Comparison of ENCODE assay signal across 13 cellular contexts in the genomic region with DNA sequence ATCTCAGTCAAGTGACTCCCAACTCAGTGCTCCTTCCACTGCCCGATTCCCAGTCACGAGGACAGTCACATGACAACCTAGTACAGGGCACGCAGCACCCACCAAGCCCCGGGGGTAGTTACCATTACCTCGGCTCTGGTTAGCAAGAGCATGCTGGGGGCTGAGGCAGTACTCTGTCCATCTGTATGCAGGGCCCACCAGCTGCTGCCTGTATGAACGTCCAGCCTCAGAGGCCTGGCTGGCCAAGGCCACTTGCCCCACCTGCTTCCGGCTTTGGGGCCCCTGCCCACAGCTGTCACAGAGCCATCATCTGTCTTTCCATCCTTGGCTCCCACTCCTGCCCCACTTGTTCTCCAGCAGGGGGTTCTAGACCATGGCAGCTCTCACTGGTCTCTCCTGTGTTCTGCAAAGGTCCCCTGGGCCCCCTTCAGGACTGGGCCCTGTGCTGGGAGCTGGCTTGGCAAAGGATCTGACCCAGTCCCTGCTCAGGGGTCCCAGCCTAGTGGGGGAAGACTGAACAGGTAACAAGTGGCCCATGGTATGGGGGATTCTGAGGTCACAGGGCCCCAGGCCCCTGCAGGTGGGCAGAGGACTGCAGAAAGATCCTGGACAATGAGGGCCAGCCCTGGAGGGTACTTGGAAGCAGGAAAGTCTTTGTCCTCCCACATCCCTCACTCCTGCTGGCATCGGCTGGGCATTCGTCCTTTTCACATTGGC. TPM values are rescaled to one million over a fixed set of nuclear protein-coding genes. Genes with fewer than 3 reads are reported as not detected.
DNase-seq lines count a peak whose midpoint lies in the region; ATAC-seq and TF ChIP-seq lines count a peak whose summit lies in the region.
"Had no signal": no experiment of that assay in that cellular context is flagged by ENCODE, and none has a peak within 500 bp of the region (broad histone marks: within the 10 kb centered on the region; RNA-seq: fewer than 3 reads in every experiment).

No MANE protein-coding gene starts in this region.

- POLR2A ChIA-PET in WTC11 (lab: Charles Lee), result interaction anchor here (1.4 kb wide), 1 partner anchor 10 kb away, joined by 4 read pairs; no protein-coding TSS in a partner anchor

- H3K4me1 Mint-ChIP-seq in WTC11, result peaks cover 14% of the 10 kb centered on the region

- H3K4me1 ChIP-seq in DOHH2 (ENCODE audit: control insufficient read depth, low read length), result peaks cover 24% of the 10 kb centered on the region
- H3K4me1 ChIP-seq in GM23248 (ENCODE audit: insufficient read depth), result peaks cover 12% of the 10 kb centered on the region
- H3K4me1 ChIP-seq in muscle layer of colon (ENCODE audit: insufficient read depth, low read length), result peaks cover 18% of the 10 kb centered on the region
- H3K4me1 ChIP-seq in esophagus squamous epithelium, result peaks cover 29 to 65% (median 40%) of the 10 kb centered on the region in 3 donors

- peaks cover 41% of the 10 kb centered on the region for H3K79me2 ChIP-seq in DOHH2 (ENCODE audit: control insufficient read depth, low read length)
- peaks cover 32% of the 10 kb centered on the region for H3K79me2 ChIP-seq in GM23248 (ENCODE audit: insufficient read depth)

- ATAC-seq in WTC11, result no peak

- peak; percentile 47 for TF ChIP-seq CTCF in DOHH2 (IDR thresholded peaks at IDR 0.05; ENCODE audit: low read depth, low read length, poor library complexity, severe bottlenecking)
- TF ChIP-seq CTCF in WTC11 (IDR thresholded peaks at IDR 0.05), result no peak
- no peak for TF ChIP-seq CTCF in esophagus squamous epithelium (IDR thresholded peaks at IDR 0.05)

- no peaks in the 10 kb centered on the region for H3K27me3 Mint-ChIP-seq in WTC11 (ENCODE audit: low read depth)

- WGBS in GM23248 (ENCODE audit: low coverage in 1 of 2, low lambda C conversion rate in 2 of 2, missing lambda C conversion rate in 2 of 2), 2 experiments, result 58 to 63% methylated on average over 9 of the region's 9 CpGs
- WGBS in esophagus squamous epithelium, 2 donors, result 57 to 65% methylated on average over 2 to 4 of the region's 9 CpGs

- H3K36me3 ChIP-seq in DOHH2 (ENCODE audit: control insufficient read depth, low read length) (peaks cover 57% of the 10 kb centered on the region), GM23248 (ENCODE audit: low read depth) (peaks cover 27% of the 10 kb centered on the region), muscle layer of colon (ENCODE audit: insufficient read depth, low read length) (peaks cover 37% of the 10 kb centered on the region), esophagus squamous epithelium (peaks cover 18 to 51% (median 28%) of the 10 kb centered on the region in 3 donors)

- H3K9me3 Mint-ChIP-seq in WTC11, result no peaks in the 10 kb centered on the region

- H3K36me3 Mint-ChIP-seq in WTC11, result peaks cover 44% of the 10 kb centered on the region

- H3K27ac ChIP-seq in DOHH2 (ENCODE audit: low read depth, low read length), result no peak overlapping the region
- no peak overlapping the region for H3K27ac ChIP-seq in GM23248
- no peak overlapping the region for H3K27ac ChIP-seq in muscle layer of colon (ENCODE audit: low read depth, low read length)
- peak overlapping the region in 1 of 4 donors; percentile 9 for H3K27ac ChIP-seq in esophagus squamous epithelium

- peak overlapping the region; percentile 41; the same call in 1 of the 2 replicates for H3K27ac Mint-ChIP-seq in WTC11

- H2AFZ ChIP-seq in GM23248, result no peak overlapping the region

- no peak for TF ChIP-seq POLR2A in esophagus squamous epithelium (IDR thresholded peaks at IDR 0.05)

- intact Hi-C loops in esophagus squamous epithelium (cut with DNase I), result loop anchor here (10.0 kb wide), 1 partner anchor 286 kb away; a partner anchor contains a TSS

- H3K9me2 ChIP-seq in DOHH2 (replicated peaks; ENCODE audit: control insufficient read depth, low read length), result no peaks in the 10 kb centered on the region
- no peaks in the 10 kb centered on the region for H3K9me2 ChIP-seq in GM23248 (ENCODE audit: insufficient read depth)

- DNase-seq in GM23248 (no peak), WTC11 (ENCODE audit: low spot score) (no peak), NCI-H226 (no peak), T-helper 2 cell (no peak), esophagus squamous epithelium (lab: John Stamatoyannopoulos, UW) (no peak)
- DNase-seq in activated effector memory CD4-positive, alpha-beta T cell treated with Interleukin-2 at 50 U/mL for 16 hours, result no peak
- DNase-seq: NCI-H524 treated with DMSO at 0.1 percent for 48 hours, SHP77 treated with DMSO at 0.1 percent for 48 hours had no signal

- in situ Hi-C loops in GM23248 (cut with MboI), result no loop called here

- peak overlapping the region; percentile 91; the same call in 1 of the 2 replicates for H3K4me3 Mint-ChIP-seq in WTC11

- no peaks in the 10 kb centered on the region for H3K9me3 ChIP-seq in DOHH2 (ENCODE audit: control insufficient read depth, insufficient read depth, low read length)
- no peaks in the 10 kb centered on the region for H3K9me3 ChIP-seq in GM23248 (ENCODE audit: low read depth)
- no peaks in the 10 kb centered on the region for H3K9me3 ChIP-seq in muscle layer of colon (ENCODE audit: low read length)
- H3K9me3 ChIP-seq in esophagus squamous epithelium, result no peaks in the 10 kb centered on the region
- H3K9me3 ChIP-seq: upper lobe of left lung had no signal

- H3K27me3 ChIP-seq in DOHH2 (ENCODE audit: control insufficient read depth, low read length), result no peaks in the 10 kb centered on the region
- no peaks in the 10 kb centered on the region for H3K27me3 ChIP-seq in GM23248 (replicated peaks; ENCODE audit: insufficient read depth)
- H3K27me3 ChIP-seq in muscle layer of colon (ENCODE audit: control insufficient read depth in 1 of 2, insufficient read depth in 2 of 2, low read length in 2 of 2), result no peaks in the 10 kb centered on the region
- H3K27me3 ChIP-seq in esophagus squamous epithelium, result no peaks in the 10 kb centered on the region
- H3K27me3 ChIP-seq: upper lobe of left lung had no signal

- CTCF ChIA-PET in WTC11 (lab: Charles Lee), result no interaction called here

- H3K9ac ChIP-seq in GM23248, result peak overlapping the region; percentile 98; the same call in 1 of the 2 replicates
- peak overlapping the region; percentile 13 for H3K9ac ChIP-seq in muscle layer of colon (ENCODE audit: low read length)

- H4K20me1 ChIP-seq in DOHH2 (ENCODE audit: control insufficient read depth, insufficient read depth, low read depth, low read length) (peaks cover 39% of the 10 kb centered on the region), GM23248 (ENCODE audit: insufficient read depth) (peaks cover 18% of the 10 kb centered on the region)

- no peak overlapping the region for H3K4me3 ChIP-seq in DOHH2 (ENCODE audit: low read length)
- H3K4me3 ChIP-seq in GM23248, result no peak overlapping the region
- no peak overlapping the region for H3K4me3 ChIP-seq in muscle layer of colon (ENCODE audit: low read depth in 1 of 2, low read length in 2 of 2)
- H3K4me3 ChIP-seq in esophagus squamous epithelium, result no peak overlapping the region
- H3K4me3 ChIP-seq: upper lobe of left lung had no signal

- peak overlapping the region; percentile 76 for H3K4me2 ChIP-seq in DOHH2 (ENCODE audit: low read length)
- H3K4me2 ChIP-seq in GM23248 (ENCODE audit: unreplicated experiment), result no peak overlapping the region

- H3F3A ChIP-seq in DOHH2 (ENCODE audit: control insufficient read depth, insufficient read depth), result peaks cover 58% of the 10 kb centered on the region
- H3F3A ChIP-seq in GM23248 (ENCODE audit: insufficient read depth), result peaks cover 42% of the 10 kb centered on the region

TF ChIP-seq in WTC11, 78 proteins besides CTCF, POLR2A, EP300 and RAD21:
- TF ChIP-seq, protein P1, sequence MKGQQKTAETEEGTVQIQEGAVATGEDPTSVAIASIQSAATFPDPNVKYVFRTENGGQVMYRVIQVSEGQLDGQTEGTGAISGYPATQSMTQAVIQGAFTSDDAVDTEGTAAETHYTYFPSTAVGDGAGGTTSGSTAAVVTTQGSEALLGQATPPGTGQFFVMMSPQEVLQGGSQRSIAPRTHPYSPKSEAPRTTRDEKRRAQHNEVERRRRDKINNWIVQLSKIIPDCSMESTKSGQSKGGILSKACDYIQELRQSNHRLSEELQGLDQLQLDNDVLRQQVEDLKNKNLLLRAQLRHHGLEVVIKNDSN (CRISPR knock-in tag; IDR thresholded peaks at IDR 0.05), result 0 out of 2 replicates have a peak, but pooled peaks have one; percentile 26
- TF ChIP-seq, protein P2, sequence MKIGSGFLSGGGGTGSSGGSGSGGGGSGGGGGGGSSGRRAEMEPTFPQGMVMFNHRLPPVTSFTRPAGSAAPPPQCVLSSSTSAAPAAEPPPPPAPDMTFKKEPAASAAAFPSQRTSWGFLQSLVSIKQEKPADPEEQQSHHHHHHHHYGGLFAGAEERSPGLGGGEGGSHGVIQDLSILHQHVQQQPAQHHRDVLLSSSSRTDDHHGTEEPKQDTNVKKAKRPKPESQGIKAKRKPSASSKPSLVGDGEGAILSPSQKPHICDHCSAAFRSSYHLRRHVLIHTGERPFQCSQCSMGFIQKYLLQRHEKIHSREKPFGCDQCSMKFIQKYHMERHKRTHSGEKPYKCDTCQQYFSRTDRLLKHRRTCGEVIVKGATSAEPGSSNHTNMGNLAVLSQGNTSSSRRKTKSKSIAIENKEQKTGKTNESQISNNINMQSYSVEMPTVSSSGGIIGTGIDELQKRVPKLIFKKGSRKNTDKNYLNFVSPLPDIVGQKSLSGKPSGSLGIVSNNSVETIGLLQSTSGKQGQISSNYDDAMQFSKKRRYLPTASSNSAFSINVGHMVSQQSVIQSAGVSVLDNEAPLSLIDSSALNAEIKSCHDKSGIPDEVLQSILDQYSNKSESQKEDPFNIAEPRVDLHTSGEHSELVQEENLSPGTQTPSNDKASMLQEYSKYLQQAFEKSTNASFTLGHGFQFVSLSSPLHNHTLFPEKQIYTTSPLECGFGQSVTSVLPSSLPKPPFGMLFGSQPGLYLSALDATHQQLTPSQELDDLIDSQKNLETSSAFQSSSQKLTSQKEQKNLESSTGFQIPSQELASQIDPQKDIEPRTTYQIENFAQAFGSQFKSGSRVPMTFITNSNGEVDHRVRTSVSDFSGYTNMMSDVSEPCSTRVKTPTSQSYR (CRISPR knock-in tag; IDR thresholded peaks at IDR 0.05), result no peak

RNA-seq across cellular contexts. Expression of a gene that starts 3.3 kb away (rescaled TPM):
- 1,199 and 1,347 TPM in 2 replicates for total RNA-seq in GM23248 (2014; rRNA removed; shearing (Covaris generic))
- polyA plus RNA-seq in GM23248 (2016; fragmentation: Nextera tagmentation; extraction: Ambion mirVana), result 1,193 and 1,202 TPM in 2 replicates
- total RNA-seq in WTC11 (2021), result 1,710 to 1,958 TPM (median 1,927 TPM) in 3 replicates
- 1,000 to 10,000 TPM; 2,345 to 3,186 (median 2,827) TPM for total RNA-seq in esophagus squamous epithelium

RNA-seq across cellular contexts. Expression of a gene that starts 3.4 kb away (rescaled TPM):
- 21.9 and 31.5 TPM in 2 replicates for total RNA-seq in GM23248 (2014; rRNA removed; shearing (Covaris generic))
- 75.0 and 77.6 TPM in 2 replicates for polyA plus RNA-seq in GM23248 (2016; fragmentation: Nextera tagmentation; extraction: Ambion mirVana)
- total RNA-seq in WTC11 (2021) (40.0 to 47.2 TPM (median 40.5 TPM) in 3 replicates), esophagus squamous epithelium (10 to 100 TPM; 39.1 to 59.6 (median 45.3) TPM)

RNA-seq across cellular contexts. Expression of a gene that starts 5.2 kb away (rescaled TPM):
- total RNA-seq in GM23248 (2014; rRNA removed; shearing (Covaris generic)), result not detected in 2 replicates
- polyA plus RNA-seq in GM23248 (2016; fragmentation: Nextera tagmentation; extraction: Ambion mirVana), result not detected in 2 replicates
- total RNA-seq in WTC11 (2021) (not detected in 3 replicates), esophagus squamous epithelium (not detected)
- total RNA-seq: glomerular endothelial cell, lower leg skin had no signal
